Comparison of ENCODE assay signal across 1 cellular context in the genomic region with DNA sequence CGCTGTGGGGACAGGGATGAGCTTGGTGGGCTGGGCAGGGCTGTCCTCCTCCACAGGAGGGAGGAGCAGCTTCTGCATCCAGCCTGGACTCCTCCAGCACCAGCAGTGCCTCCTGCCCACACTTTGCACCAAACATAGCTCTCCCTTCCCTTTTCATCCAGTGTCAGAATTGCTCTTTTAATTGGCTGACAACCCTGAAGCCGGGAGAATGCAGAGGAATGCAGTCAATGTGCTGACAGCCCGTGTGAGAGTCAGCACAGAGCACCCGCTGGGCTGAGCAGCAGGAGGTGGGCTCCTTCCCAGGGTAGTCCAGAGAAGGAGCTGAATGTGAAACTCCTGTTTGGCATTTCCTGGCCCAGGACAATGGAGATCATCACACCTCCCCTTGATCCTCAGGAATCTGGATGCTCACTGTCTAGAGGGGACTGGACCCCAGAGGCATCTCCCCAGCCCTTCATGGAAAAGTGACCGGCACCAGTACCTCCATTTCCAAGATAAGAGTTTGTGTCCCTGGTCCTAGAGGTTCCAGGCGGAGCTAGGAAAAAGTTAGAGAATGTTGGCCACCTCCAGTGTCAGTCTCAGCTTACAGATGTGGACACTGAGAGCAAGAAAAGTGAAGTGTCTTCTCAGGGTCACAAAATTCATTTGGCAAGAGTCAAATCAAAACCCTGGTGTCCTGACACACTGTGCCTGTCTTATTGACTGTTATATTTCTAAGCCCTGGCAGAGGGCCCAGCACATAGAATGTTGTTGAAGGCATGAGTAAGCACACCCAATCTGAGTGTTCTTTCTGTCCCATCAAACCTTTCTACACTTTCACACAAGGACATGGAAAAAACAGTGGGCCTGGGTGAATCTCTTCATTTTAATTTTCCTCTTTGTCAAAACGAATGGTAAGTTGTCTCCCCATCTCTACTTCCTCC.
TF ChIP-seq lines count a peak whose summit lies in the region.

No MANE protein-coding gene starts in this region.

TF ChIP-seq in IMR-90, 13 proteins besides CTCF, POLR2A, EP300 and RAD21 (continued from another document):
- TF ChIP-seq RCOR1 (IDR thresholded peaks at IDR 0.05; ENCODE audit: insufficient replicate concordance, low read length): no peak
- no peak for TF ChIP-seq CHD1 (IDR thresholded peaks at IDR 0.05; ENCODE audit: low read depth, low read length)
- TF ChIP-seq MAFK (IDR thresholded peaks at IDR 0.05; ENCODE audit: low read depth, low read length): no peak
- no peak for TF ChIP-seq RFX5 (IDR thresholded peaks at IDR 0.05; ENCODE audit: low read depth, low read length)
